In the genomic region with DNA sequence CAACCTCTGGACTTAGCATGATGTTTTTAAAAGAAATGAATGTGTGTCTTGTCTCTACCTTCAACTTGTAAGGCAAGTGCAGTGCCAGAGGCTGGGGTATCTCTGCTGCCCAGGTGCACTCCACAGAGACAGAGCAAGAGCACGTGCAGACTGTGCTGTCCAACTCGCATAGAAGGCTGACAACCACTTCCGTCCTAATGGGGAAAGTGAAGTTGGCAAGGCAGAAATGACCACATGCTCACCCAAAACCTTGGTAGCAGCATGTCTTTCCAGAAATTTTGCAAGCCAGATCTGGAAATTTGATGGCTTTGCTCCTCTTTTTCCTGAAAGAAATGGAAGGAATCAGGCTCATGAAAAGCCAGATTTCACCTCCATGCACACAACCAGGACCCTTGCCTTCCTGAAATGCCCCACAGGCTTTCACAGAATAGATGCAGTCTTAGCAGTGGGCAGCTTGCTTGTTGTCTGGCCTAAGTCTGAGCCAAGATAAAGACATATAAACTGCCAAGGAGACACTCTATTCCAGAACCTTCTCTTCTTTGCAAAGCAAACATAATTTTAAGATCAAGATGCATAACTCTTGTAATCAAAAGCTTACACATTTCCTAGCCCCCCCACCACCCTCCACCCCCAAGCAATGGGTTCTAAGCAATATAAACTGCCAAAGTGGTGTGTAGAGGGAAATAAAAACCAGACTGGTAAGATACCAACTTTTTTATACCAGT, we compare ENCODE assay signal across 22 cellular contexts. TPM values are rescaled to one million over a fixed set of nuclear protein-coding genes. Genes with fewer than 3 reads are reported as not detected.
DNase-seq lines count a peak whose midpoint lies in the region; ATAC-seq, FAIRE-seq and TF ChIP-seq lines count a peak whose summit lies in the region.
"Had no signal": no experiment of that assay in that cellular context is flagged by ENCODE, and none has a peak within 500 bp of the region (broad histone marks: within the 10 kb centered on the region; RNA-seq: fewer than 3 reads in every experiment).

No MANE protein-coding gene starts in this region.

- H3K4me3 ChIP-seq in left lung (no peak overlapping the region), thoracic aorta (no peak overlapping the region)
- H3K4me3 ChIP-seq: GM23338, Peyer's patch, SK-N-MC had no signal

- H3K36me3 ChIP-seq in left lung (no peaks in the 10 kb centered on the region), thoracic aorta (no peaks in the 10 kb centered on the region)
- H3K36me3 ChIP-seq: Peyer's patch had no signal

- no peak for FAIRE-seq in GM19239 (lab: Jason Lieb, UNC)
- FAIRE-seq: D721Med, GM18507 had no signal

- intact Hi-C loops in left lung (cut with DNase I): no loop called here

- H3K27ac ChIP-seq in RWPE1 (peak overlapping the region; percentile 37), left lung (peak overlapping the region; percentile 34 to 44), thoracic aorta (peak overlapping the region; percentile 46 to 58)
- H3K27ac ChIP-seq: Peyer's patch, SK-N-MC had no signal

- CTCF ChIA-PET in RWPE1 (lab: Yijun Ruan, JAX): no interaction called here

- TF ChIP-seq CTCF in RWPE1 (conservative IDR thresholded peaks at IDR 0.05; ENCODE audit: low read depth): no peak
- TF ChIP-seq CTCF in left lung (IDR thresholded peaks at IDR 0.05): no peak
- TF ChIP-seq CTCF in thoracic aorta (IDR thresholded peaks at IDR 0.05): no peak

- POLR2A ChIA-PET in RWPE1 (lab: Yijun Ruan, JAX; ENCODE audit: low non-redundant PET): no interaction called here

- ATAC-seq in left lung (peak; percentile 14), thoracic aorta (ENCODE audit: insufficient number of reproducible peaks, low FRiP score, low read depth) (no peak), GM18868 (IDR thresholded peaks at IDR 0.05; ENCODE audit: unreplicated experiment) (no peak)
- ATAC-seq: GM23338 had no signal

- H3K27me3 ChIP-seq in left lung: no peaks in the 10 kb centered on the region
- no peaks in the 10 kb centered on the region for H3K27me3 ChIP-seq in thoracic aorta (replicated peaks; ENCODE audit: insufficient read depth)
- H3K27me3 ChIP-seq: Peyer's patch had no signal

- peaks cover 0 to 15% of the 10 kb centered on the region in 2 donors for H3K4me1 ChIP-seq in left lung
- H3K4me1 ChIP-seq in thoracic aorta (ENCODE audit: control insufficient read depth in 1 of 2, low read depth in 2 of 2): peaks cover 17 to 78% of the 10 kb centered on the region in 2 donors
- H3K4me1 ChIP-seq: Peyer's patch had no signal

- H3K9me3 ChIP-seq in left lung (peaks cover 0 to 2% of the 10 kb centered on the region in 2 donors), thoracic aorta (no peaks in the 10 kb centered on the region)

- no peak for DNase-seq in RWPE1 (ENCODE audit: low spot score)
- no peak for DNase-seq in left lung
- no peak for DNase-seq in thoracic aorta (ENCODE audit: low spot score)
- DNase-seq in A172 (ENCODE audit: low spot score): no peak
- DNase-seq in GM19239 (ENCODE audit: insufficient read length, low spot score): no peak
- no peak for DNase-seq in stimulated activated CD8-positive, alpha-beta memory T cell treated with anti-CD3 and anti-CD28 coated beads, Interleukin-4, amount 100 ng/mL, for 48 hours
- DNase-seq: CD4-positive, CD25-positive, alpha-beta regulatory T cell; H9; IMR-90; KG1; MM.1S; NCI-H2029; NCI-H446 treated with DMSO at 0.1 percent for 48 hours; NCI-H526; Peyer's patch; SIG-M5 had no signal

RNA-seq across cellular contexts. Expression of gene SLC22A3, which starts 26.8 kb away (rescaled TPM):
- total RNA-seq in left lung (10 to 100 TPM; 25.9 to 35.4 TPM), thoracic aorta (100 to 1,000 TPM in 1 of 2 donors, 10 to 100 TPM in 1; 91.5 to 144 TPM)
- total RNA-seq in A172 (2014; rRNA removed; shearing (Covaris generic)): 0.10 TPM in 1 of 2 replicates, not detected in the other
- total RNA-seq: IMR-90, OCI-LY7 had no signal

Comparison
In these comparisons a context has a peak if more than half of its experiments do, and no peak if none do; other contexts are left out.
1. RNA of gene SLC22A3, which starts 26.8 kb away (total RNA-seq): 91.5 to 144 TPM in thoracic aorta and 25.9 to 35.4 TPM in left lung; 0.10 TPM in A172; every median in the first group is over 10 times any median in the second.
2. Peak in every context shown above with its lines, with median percentiles within 50 percentile points of each other: H3K27ac ChIP-seq.